Comparison of ENCODE assay signal across 12 cellular contexts in the genomic region with DNA sequence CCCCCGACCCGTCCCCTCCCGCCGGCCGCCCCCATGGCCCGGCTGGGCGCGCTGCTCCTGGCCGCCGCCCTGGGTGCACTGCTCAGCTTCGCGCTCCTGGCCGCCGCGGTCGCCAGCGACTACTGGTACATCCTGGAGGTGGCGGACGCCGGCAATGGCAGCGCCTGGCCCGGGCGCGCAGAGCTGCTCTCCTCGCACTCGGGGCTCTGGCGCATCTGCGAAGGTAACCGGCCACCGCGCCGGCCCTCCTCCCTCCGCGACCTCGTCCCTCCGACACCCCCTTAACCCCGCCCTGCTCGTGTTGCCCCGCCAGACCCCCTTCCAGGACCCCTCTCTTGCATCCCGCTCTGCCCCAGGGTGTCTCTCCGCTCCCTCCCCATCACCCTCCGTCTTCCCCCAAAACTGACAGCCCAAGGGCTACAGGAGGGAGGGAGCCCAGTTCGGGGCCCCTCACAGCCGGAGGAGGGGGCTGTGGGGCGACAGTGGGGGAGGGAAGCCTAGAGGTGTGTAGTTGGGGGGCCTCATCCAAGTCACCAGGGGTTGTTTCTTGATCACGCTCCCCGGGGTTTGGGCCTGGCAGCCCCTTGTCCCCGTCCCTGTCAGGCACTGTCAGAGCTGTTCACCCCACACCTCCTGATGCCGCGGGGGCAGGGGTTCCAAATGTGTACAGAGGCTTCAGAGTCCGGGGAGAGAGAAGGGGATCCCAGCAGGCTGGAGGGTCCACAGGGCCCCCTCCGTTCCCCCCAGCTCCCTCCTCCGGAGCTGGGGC. TPM values are rescaled to one million over a fixed set of nuclear protein-coding genes. Genes with fewer than 3 reads are reported as not detected.
DNase-seq lines count a peak whose midpoint lies in the region; ATAC-seq, FAIRE-seq and TF ChIP-seq lines count a peak whose summit lies in the region.
"Had no signal": no experiment of that assay in that cellular context is flagged by ENCODE, and none has a peak within 500 bp of the region (broad histone marks: within the 10 kb centered on the region; RNA-seq: fewer than 3 reads in every experiment).

No MANE protein-coding gene starts in this region.

- H2AFZ ChIP-seq in GM23338 (peak overlapping the region; percentile 86), HepG2 (ENCODE audit: low read length) (no peak overlapping the region)
- H2AFZ ChIP-seq: parathyroid adenoma had no signal

- intact Hi-C loops in HepG2 (cut with micrococcal nuclease; ENCODE audit: unreplicated experiment), result no loop called here

- POLR2A ChIA-PET in HepG2 (lab: Yijun Ruan, JAX), result interaction anchor here (1.3 kb wide), 1 partner anchor 9 kb away, joined by 6 read pairs; no protein-coding TSS in a partner anchor

- H3F3A ChIP-seq in GM23338 (replicated peaks; ENCODE audit: low read depth), result no peaks in the 10 kb centered on the region

- TF ChIP-seq RAD21 in HepG2 (CRISPR knock-in tag; IDR thresholded peaks at IDR 0.05), result no peak

- H3K4me2 ChIP-seq in BLaER1 (peak overlapping the region; percentile 92), GM23338 (peak overlapping the region; percentile 90), HepG2 (ENCODE audit: low read depth, low read length) (peak overlapping the region; percentile 48)

- in situ Hi-C loops in HepG2 (cut with HindIII; ENCODE audit: extremely low pct_ligation_motif_present, low pct_unique_long_range_greater_than_20kb), result no loop called here

- TF ChIP-seq POLR2A in HepG2 (IDR thresholded peaks at IDR 0.05; ENCODE audit: insufficient read depth in 1 of 2, low read depth in 2 of 2, low read length in 2 of 2), result no peak

- peak overlapping the region; percentile 76 for H3K4me3 Mint-ChIP-seq in GM23338

- H3K9ac ChIP-seq in BLaER1, result peak overlapping the region; percentile 38; the same call in 1 of the 2 replicates
- no peak overlapping the region for H3K9ac ChIP-seq in adipocyte (ENCODE audit: low read length)
- H3K9ac ChIP-seq in HepG2 (ENCODE audit: insufficient read depth, low read depth, low read length), result no peak overlapping the region
- H3K9ac ChIP-seq: parathyroid adenoma had no signal

- H3K4me3 ChIP-seq in BLaER1 (peak overlapping the region; percentile 57), GM23338 (peak overlapping the region; percentile 76), adipocyte (ENCODE audit: low read length) (no peak overlapping the region), HepG2 (replicated peaks in 1 of 3; ENCODE audit: insufficient read depth in 1 of 3, low read depth in 2 of 3, low read length in 3 of 3) (peak overlapping the region in 1 of 3 experiments; percentile 37; a peak in 1 of 6 replicates)

- H3K4me1 Mint-ChIP-seq in GM23338, result peaks cover 3% of the 10 kb centered on the region

- TF ChIP-seq EP300 in HepG2 (IDR thresholded peaks at IDR 0.05; ENCODE audit: low read depth in 2 of 2, low read length in 2 of 2), result no peak
- TF ChIP-seq EP300 in HepG2 (CRISPR knock-in tag; IDR thresholded peaks at IDR 0.05; ENCODE audit: borderline replicate concordance), result no peak

- H3K4me1 ChIP-seq in BLaER1 (peaks cover 85% of the 10 kb centered on the region), GM23338 (ENCODE audit: insufficient read depth) (no peaks in the 10 kb centered on the region), adipocyte (ENCODE audit: control insufficient read depth, insufficient read depth, low read length) (no peaks in the 10 kb centered on the region), HepG2 (ENCODE audit: insufficient read depth, low read length) (peaks cover 30% of the 10 kb centered on the region; the same call in 1 of the 2 replicates)
- H3K4me1 ChIP-seq: parathyroid adenoma had no signal

- no peaks in the 10 kb centered on the region for H3K36me3 ChIP-seq in BLaER1
- no peaks in the 10 kb centered on the region for H3K36me3 ChIP-seq in GM23338 (ENCODE audit: insufficient read depth)
- no peaks in the 10 kb centered on the region for H3K36me3 ChIP-seq in adipocyte (ENCODE audit: control insufficient read depth, insufficient read depth, low read length, severe bottlenecking)
- H3K36me3 ChIP-seq in HepG2 (replicated peaks in 1 of 2; ENCODE audit: control insufficient read depth in 1 of 2, insufficient read depth in 2 of 2, low read length in 2 of 2), result no peaks in the 10 kb centered on the region

- DNase-seq in GM23338 (ENCODE audit: low spot score) (peak; percentile 78), adipocyte (ENCODE audit: low read depth) (peak; percentile 24), HepG2 (ENCODE audit: low spot score) (no peak), amniotic stem cell (lab: John Stamatoyannopoulos, UW) (no peak), DMS 273 (lab: John Stamatoyannopoulos, UW; ENCODE audit: unreplicated experiment) (no peak)

- H3K27me3 ChIP-seq in BLaER1, result peaks cover 25% of the 10 kb centered on the region
- H3K27me3 ChIP-seq in GM23338 (ENCODE audit: insufficient read depth), result peaks cover 26% of the 10 kb centered on the region
- peaks cover 27% of the 10 kb centered on the region for H3K27me3 ChIP-seq in adipocyte (replicated peaks; ENCODE audit: control insufficient read depth, insufficient read depth, low read length)
- H3K27me3 ChIP-seq in HepG2 (ENCODE audit: control insufficient read depth in 1 of 2, insufficient read depth in 2 of 2, low read length in 2 of 2), result peaks cover 17 to 74% of the 10 kb centered on the region in 2 experiments

- no peaks in the 10 kb centered on the region for H3K36me3 Mint-ChIP-seq in GM23338 (ENCODE audit: low read depth)

- H3K79me2 ChIP-seq in GM23338 (replicated peaks; ENCODE audit: insufficient read depth) (no peaks in the 10 kb centered on the region), HepG2 (ENCODE audit: insufficient read depth, low read length) (no peaks in the 10 kb centered on the region)
- H3K79me2 ChIP-seq: parathyroid adenoma had no signal

- H3K9me3 ChIP-seq in BLaER1, result no peaks in the 10 kb centered on the region
- H3K9me3 ChIP-seq in adipocyte (ENCODE audit: control insufficient read depth, low read length), result no peaks in the 10 kb centered on the region
- no peaks in the 10 kb centered on the region for H3K9me3 ChIP-seq in HepG2 (ENCODE audit: low read length)

- no peak for FAIRE-seq in HepG2 (lab: Jason Lieb, UNC)
- FAIRE-seq: colon had no signal

- WGBS in HepG2 (ENCODE audit: low lambda C conversion rate), result 20% methylated on average over 13 of the region's 53 CpGs

- peak; percentile 71 for ATAC-seq in GM23338
- peak; percentile 71 for ATAC-seq in HepG2
- ATAC-seq in HG03378 (IDR thresholded peaks at IDR 0.05; ENCODE audit: unreplicated experiment), result no peak
- ATAC-seq in HG03439 (IDR thresholded peaks at IDR 0.05; ENCODE audit: unreplicated experiment), result no peak

- H3K27ac ChIP-seq in BLaER1, result no peak overlapping the region
- H3K27ac ChIP-seq in GM23338 (ENCODE audit: low read depth), result no peak overlapping the region
- H3K27ac ChIP-seq in HepG2 (ENCODE audit: extremely low read length, insufficient read depth, low read length), result no peak overlapping the region
- H3K27ac ChIP-seq: parathyroid adenoma had no signal

- H4K20me1 ChIP-seq in BLaER1 (peaks cover 17% of the 10 kb centered on the region; the same call in 1 of the 2 replicates), GM23338 (replicated peaks; ENCODE audit: insufficient read depth) (no peaks in the 10 kb centered on the region), HepG2 (ENCODE audit: insufficient read depth, low read length) (no peaks in the 10 kb centered on the region)

- no peak overlapping the region for H3K27ac Mint-ChIP-seq in GM23338

- CTCF ChIA-PET in HepG2 (lab: Yijun Ruan, JAX; ENCODE audit: low intra/inter-chr PET ratio, low total read pairs), result no interaction called here

- 0 out of 4 replicates have a peak, but pooled peaks of 1 of the 2 experiments have one; percentile 4 for TF ChIP-seq CTCF in GM23338 (conservative IDR thresholded peaks at IDR 0.05; ENCODE audit: low read depth in 2 of 2)
- peak; percentile 30 for TF ChIP-seq CTCF in HepG2 (CRISPR knock-in tag; IDR thresholded peaks at IDR 0.05)

- no peaks in the 10 kb centered on the region for H3K9me3 Mint-ChIP-seq in GM23338

- no peaks in the 10 kb centered on the region for H3K9me2 ChIP-seq in GM23338 (ENCODE audit: insufficient read depth)

- no TSS peak for BruUV-seq in HepG2 (replicated peaks; lab: Mats Ljungman, UMichigan)

- peaks cover 27% of the 10 kb centered on the region for H3K27me3 Mint-ChIP-seq in GM23338 (ENCODE audit: insufficient read depth, low read depth, poor library complexity)

RNA-seq across cellular contexts. Expression of a gene that starts 0.7 kb away (rescaled TPM):
- total RNA-seq in GM23338 (2014; rRNA removed; shearing (Covaris generic)), result not detected in 2 replicates
- not detected in 2 replicates for polyA plus RNA-seq in GM23338 (2016; fragmentation: Nextera tagmentation; extraction: Ambion mirVana)
- total RNA-seq in HepG2 (2016; rRNA removed; fragmentation: Illumina TruSeq; extraction: Trizol), result not detected in 2 replicates
- total RNA-seq in HepG2 (2016; cell fraction: cytosol; rRNA removed; fragmentation: Illumina TruSeq; extraction: Trizol; ENCODE audit: low read depth), result not detected in 2 replicates
- total RNA-seq in HepG2 (2016; cell fraction: insoluble cytoplasmic fraction; rRNA removed; fragmentation: Illumina TruSeq; extraction: Trizol), result not detected in 2 replicates
- not detected in 2 replicates for total RNA-seq in HepG2 (2016; cell fraction: membrane; rRNA removed; fragmentation: Illumina TruSeq; extraction: Trizol)
- not detected in 2 replicates for total RNA-seq in HepG2 (2016; cell fraction: nucleus; rRNA removed; fragmentation: Illumina TruSeq; extraction: Trizol)
- not detected in 2 replicates for polyA plus RNA-seq in HepG2 (2011; rRNA removed)
- not detected in 2 replicates for polyA plus RNA-seq in HepG2 (2011; cell fraction: cytosol; rRNA removed)
- polyA plus RNA-seq in HepG2 (2011; cell fraction: nucleus; rRNA removed), result not detected in 2 replicates
- polyA plus RNA-seq in HepG2 (2012), result not detected in 2 replicates
- not detected in 2 replicates for polyA plus RNA-seq in HepG2 (2016; cell fraction: cytosol; fragmentation: Illumina TruSeq; extraction: Trizol; ENCODE audit: low read depth)
- polyA plus RNA-seq in HepG2 (2016; cell fraction: insoluble cytoplasmic fraction; fragmentation: Illumina TruSeq; extraction: Trizol; ENCODE audit: low read depth), result not detected in 2 replicates
- polyA plus RNA-seq in HepG2 (2016; cell fraction: membrane; fragmentation: Illumina TruSeq; extraction: Trizol; ENCODE audit: low read depth), result not detected in 2 replicates
- not detected in 2 replicates for polyA plus RNA-seq in HepG2 (2016; cell fraction: nucleus; fragmentation: Illumina TruSeq; extraction: Trizol; ENCODE audit: insufficient read depth, low read depth)
- polyA minus RNA-seq in HepG2 (2011; rRNA and poly(A)+ RNA removed; ENCODE audit: low replicate concordance), result not detected in 2 replicates
- not detected in 2 replicates for polyA minus RNA-seq in HepG2 (2011; cell fraction: cytosol; rRNA and poly(A)+ RNA removed)
- not detected in 2 replicates for polyA minus RNA-seq in HepG2 (2011; cell fraction: nucleus; rRNA and poly(A)+ RNA removed)
- total RNA-seq: activated CD8-positive, alpha-beta memory T cell treated with anti-CD3 and anti-CD28 coated beads for 36 hours; M059J had no signal

RNA-seq across cellular contexts. Expression of a gene that starts 18.1 kb away (rescaled TPM):
- 89.7 and 114 TPM in 2 replicates for total RNA-seq in GM23338 (2014; rRNA removed; shearing (Covaris generic))
- polyA plus RNA-seq in GM23338 (2016; fragmentation: Nextera tagmentation; extraction: Ambion mirVana) (111 and 132 TPM in 2 replicates), HepG2 (2011; rRNA removed) (18.5 and 30.3 TPM in 2 replicates)
- total RNA-seq in HepG2 (2016; rRNA removed; fragmentation: Illumina TruSeq; extraction: Trizol), result 135 and 167 TPM in 2 replicates
- total RNA-seq in HepG2 (2016; cell fraction: cytosol; rRNA removed; fragmentation: Illumina TruSeq; extraction: Trizol; ENCODE audit: low read depth), result 34.5 and 39.0 TPM in 2 replicates
- 131 and 168 TPM in 2 replicates for total RNA-seq in HepG2 (2016; cell fraction: insoluble cytoplasmic fraction; rRNA removed; fragmentation: Illumina TruSeq; extraction: Trizol)
- total RNA-seq in HepG2 (2016; cell fraction: membrane; rRNA removed; fragmentation: Illumina TruSeq; extraction: Trizol), result 97.3 and 97.8 TPM in 2 replicates
- total RNA-seq in HepG2 (2016; cell fraction: nucleus; rRNA removed; fragmentation: Illumina TruSeq; extraction: Trizol), result 62.8 and 63.7 TPM in 2 replicates
- 26.4 and 35.2 TPM in 2 replicates for polyA plus RNA-seq in HepG2 (2011; cell fraction: cytosol; rRNA removed)
- 11.3 and 14.8 TPM in 2 replicates for polyA plus RNA-seq in HepG2 (2011; cell fraction: nucleus; rRNA removed)
- 20.8 and 42.6 TPM in 2 replicates for polyA plus RNA-seq in HepG2 (2012)
- polyA plus RNA-seq in HepG2 (2016; cell fraction: cytosol; fragmentation: Illumina TruSeq; extraction: Trizol; ENCODE audit: low read depth), result 27.8 and 29.4 TPM in 2 replicates
- polyA plus RNA-seq in HepG2 (2016; cell fraction: insoluble cytoplasmic fraction; fragmentation: Illumina TruSeq; extraction: Trizol; ENCODE audit: low read depth), result 158 and 162 TPM in 2 replicates
- 64.5 and 65.4 TPM in 2 replicates for polyA plus RNA-seq in HepG2 (2016; cell fraction: membrane; fragmentation: Illumina TruSeq; extraction: Trizol; ENCODE audit: low read depth)
- 90.2 and 97.1 TPM in 2 replicates for polyA plus RNA-seq in HepG2 (2016; cell fraction: nucleus; fragmentation: Illumina TruSeq; extraction: Trizol; ENCODE audit: insufficient read depth, low read depth)
- 62.3 and 97.9 TPM in 2 replicates for polyA minus RNA-seq in HepG2 (2011; rRNA and poly(A)+ RNA removed; ENCODE audit: low replicate concordance)
- 18.6 and 37.7 TPM in 2 replicates for polyA minus RNA-seq in HepG2 (2011; cell fraction: cytosol; rRNA and poly(A)+ RNA removed)
- 20.9 and 36.8 TPM in 2 replicates for polyA minus RNA-seq in HepG2 (2011; cell fraction: nucleus; rRNA and poly(A)+ RNA removed)

RNA-seq across cellular contexts. Expression of a gene that starts 45.0 kb away (rescaled TPM):
- 43.0 and 47.5 TPM in 2 replicates for total RNA-seq in GM23338 (2014; rRNA removed; shearing (Covaris generic))
- 36.8 and 38.0 TPM in 2 replicates for polyA plus RNA-seq in GM23338 (2016; fragmentation: Nextera tagmentation; extraction: Ambion mirVana)
- total RNA-seq in HepG2 (2016; rRNA removed; fragmentation: Illumina TruSeq; extraction: Trizol), result 270 and 327 TPM in 2 replicates
- 87.2 and 91.8 TPM in 2 replicates for total RNA-seq in HepG2 (2016; cell fraction: cytosol; rRNA removed; fragmentation: Illumina TruSeq; extraction: Trizol; ENCODE audit: low read depth)
- total RNA-seq in HepG2 (2016; cell fraction: insoluble cytoplasmic fraction; rRNA removed; fragmentation: Illumina TruSeq; extraction: Trizol), result 272 and 349 TPM in 2 replicates
- total RNA-seq in HepG2 (2016; cell fraction: membrane; rRNA removed; fragmentation: Illumina TruSeq; extraction: Trizol), result 147 and 156 TPM in 2 replicates
- total RNA-seq in HepG2 (2016; cell fraction: nucleus; rRNA removed; fragmentation: Illumina TruSeq; extraction: Trizol), result 146 and 156 TPM in 2 replicates
- 249 and 317 TPM in 2 replicates for polyA plus RNA-seq in HepG2 (2011; rRNA removed)
- 229 and 274 TPM in 2 replicates for polyA plus RNA-seq in HepG2 (2011; cell fraction: cytosol; rRNA removed)
- polyA plus RNA-seq in HepG2 (2011; cell fraction: nucleus; rRNA removed), result 417 and 490 TPM in 2 replicates
- polyA plus RNA-seq in HepG2 (2012), result 302 and 303 TPM in 2 replicates
- polyA plus RNA-seq in HepG2 (2016; cell fraction: cytosol; fragmentation: Illumina TruSeq; extraction: Trizol; ENCODE audit: low read depth), result 66.5 and 75.3 TPM in 2 replicates
- 406 and 430 TPM in 2 replicates for polyA plus RNA-seq in HepG2 (2016; cell fraction: insoluble cytoplasmic fraction; fragmentation: Illumina TruSeq; extraction: Trizol; ENCODE audit: low read depth)
- polyA plus RNA-seq in HepG2 (2016; cell fraction: membrane; fragmentation: Illumina TruSeq; extraction: Trizol; ENCODE audit: low read depth), result 103 and 126 TPM in 2 replicates
- polyA plus RNA-seq in HepG2 (2016; cell fraction: nucleus; fragmentation: Illumina TruSeq; extraction: Trizol; ENCODE audit: insufficient read depth, low read depth), result 409 and 442 TPM in 2 replicates
- 60.4 and 341 TPM in 2 replicates for polyA minus RNA-seq in HepG2 (2011; rRNA and poly(A)+ RNA removed; ENCODE audit: low replicate concordance)
- 127 and 156 TPM in 2 replicates for polyA minus RNA-seq in HepG2 (2011; cell fraction: cytosol; rRNA and poly(A)+ RNA removed)
- polyA minus RNA-seq in HepG2 (2011; cell fraction: nucleus; rRNA and poly(A)+ RNA removed), result 114 and 156 TPM in 2 replicates

RNA-seq across cellular contexts. Expression of a gene that starts 45.3 kb away (rescaled TPM):
- total RNA-seq in GM23338 (2014; rRNA removed; shearing (Covaris generic)), result 83.7 and 84.4 TPM in 2 replicates
- polyA plus RNA-seq in GM23338 (2016; fragmentation: Nextera tagmentation; extraction: Ambion mirVana) (74.5 and 74.6 TPM in 2 replicates), HepG2 (2011; rRNA removed) (33.2 and 45.0 TPM in 2 replicates)
- total RNA-seq in HepG2 (2016; rRNA removed; fragmentation: Illumina TruSeq; extraction: Trizol), result 96.0 and 114 TPM in 2 replicates
- 20.1 and 22.9 TPM in 2 replicates for total RNA-seq in HepG2 (2016; cell fraction: cytosol; rRNA removed; fragmentation: Illumina TruSeq; extraction: Trizol; ENCODE audit: low read depth)
- 95.6 and 109 TPM in 2 replicates for total RNA-seq in HepG2 (2016; cell fraction: insoluble cytoplasmic fraction; rRNA removed; fragmentation: Illumina TruSeq; extraction: Trizol)
- 30.2 and 33.7 TPM in 2 replicates for total RNA-seq in HepG2 (2016; cell fraction: membrane; rRNA removed; fragmentation: Illumina TruSeq; extraction: Trizol)
- 38.0 and 39.0 TPM in 2 replicates for total RNA-seq in HepG2 (2016; cell fraction: nucleus; rRNA removed; fragmentation: Illumina TruSeq; extraction: Trizol)
- 36.3 and 78.7 TPM in 2 replicates for polyA plus RNA-seq in HepG2 (2011; cell fraction: cytosol; rRNA removed)
- polyA plus RNA-seq in HepG2 (2011; cell fraction: nucleus; rRNA removed), result 27.9 and 41.4 TPM in 2 replicates
- polyA plus RNA-seq in HepG2 (2012), result 15.9 and 24.5 TPM in 2 replicates
- polyA plus RNA-seq in HepG2 (2016; cell fraction: cytosol; fragmentation: Illumina TruSeq; extraction: Trizol; ENCODE audit: low read depth), result 18.4 and 18.5 TPM in 2 replicates
- polyA plus RNA-seq in HepG2 (2016; cell fraction: insoluble cytoplasmic fraction; fragmentation: Illumina TruSeq; extraction: Trizol; ENCODE audit: low read depth), result 130 and 138 TPM in 2 replicates
- 21.2 and 23.8 TPM in 2 replicates for polyA plus RNA-seq in HepG2 (2016; cell fraction: membrane; fragmentation: Illumina TruSeq; extraction: Trizol; ENCODE audit: low read depth)
- 61.0 and 63.4 TPM in 2 replicates for polyA plus RNA-seq in HepG2 (2016; cell fraction: nucleus; fragmentation: Illumina TruSeq; extraction: Trizol; ENCODE audit: insufficient read depth, low read depth)
- polyA minus RNA-seq in HepG2 (2011; rRNA and poly(A)+ RNA removed; ENCODE audit: low replicate concordance), result 74.6 and 146 TPM in 2 replicates
- 21.4 and 38.3 TPM in 2 replicates for polyA minus RNA-seq in HepG2 (2011; cell fraction: cytosol; rRNA and poly(A)+ RNA removed)
- polyA minus RNA-seq in HepG2 (2011; cell fraction: nucleus; rRNA and poly(A)+ RNA removed), result 10.7 and 15.2 TPM in 2 replicates

Comparison
In these comparisons a context has a peak if more than half of its experiments do, and no peak if none do; other contexts are left out.
1. ATAC-seq: peak in GM23338 (single experiment) and HepG2 (single experiment); none in HG03378 (single experiment) and HG03439 (single experiment).
2. DNase-seq: peak in GM23338 (single experiment) and adipocyte (single experiment); none in HepG2 (single experiment), amniotic stem cell (single experiment) and DMS 273 (single experiment).
3. Peak in every context shown above with its lines, with median percentiles within 50 percentile points of each other: H3K4me2 ChIP-seq.